In the genomic region with DNA sequence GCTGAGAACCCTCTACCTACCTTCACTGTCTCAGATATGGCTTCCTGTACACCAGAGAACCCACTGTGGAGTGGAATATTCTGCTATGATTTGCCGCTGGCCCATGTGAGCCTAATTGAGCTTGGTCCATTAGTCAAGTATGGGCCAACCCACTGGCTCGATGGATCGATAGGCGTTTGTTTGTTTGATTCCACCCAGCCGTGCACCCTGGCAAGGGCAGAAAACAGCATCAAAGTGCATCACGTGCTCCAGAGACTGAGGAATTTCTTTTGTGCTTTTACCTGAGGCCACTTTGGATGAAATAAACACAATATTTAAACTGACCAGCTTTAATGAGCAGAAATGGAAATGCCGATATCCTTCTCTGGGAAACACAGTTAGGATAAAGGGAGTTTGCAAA, we compare ENCODE assay signal across 1 cellular context.
TF ChIP-seq lines count a peak whose summit lies in the region.

No MANE protein-coding gene starts in this region.

TF ChIP-seq in GM23338, 12 proteins besides CTCF, POLR2A, EP300 and RAD21 (continued from another document):
- TF ChIP-seq, protein P1, sequence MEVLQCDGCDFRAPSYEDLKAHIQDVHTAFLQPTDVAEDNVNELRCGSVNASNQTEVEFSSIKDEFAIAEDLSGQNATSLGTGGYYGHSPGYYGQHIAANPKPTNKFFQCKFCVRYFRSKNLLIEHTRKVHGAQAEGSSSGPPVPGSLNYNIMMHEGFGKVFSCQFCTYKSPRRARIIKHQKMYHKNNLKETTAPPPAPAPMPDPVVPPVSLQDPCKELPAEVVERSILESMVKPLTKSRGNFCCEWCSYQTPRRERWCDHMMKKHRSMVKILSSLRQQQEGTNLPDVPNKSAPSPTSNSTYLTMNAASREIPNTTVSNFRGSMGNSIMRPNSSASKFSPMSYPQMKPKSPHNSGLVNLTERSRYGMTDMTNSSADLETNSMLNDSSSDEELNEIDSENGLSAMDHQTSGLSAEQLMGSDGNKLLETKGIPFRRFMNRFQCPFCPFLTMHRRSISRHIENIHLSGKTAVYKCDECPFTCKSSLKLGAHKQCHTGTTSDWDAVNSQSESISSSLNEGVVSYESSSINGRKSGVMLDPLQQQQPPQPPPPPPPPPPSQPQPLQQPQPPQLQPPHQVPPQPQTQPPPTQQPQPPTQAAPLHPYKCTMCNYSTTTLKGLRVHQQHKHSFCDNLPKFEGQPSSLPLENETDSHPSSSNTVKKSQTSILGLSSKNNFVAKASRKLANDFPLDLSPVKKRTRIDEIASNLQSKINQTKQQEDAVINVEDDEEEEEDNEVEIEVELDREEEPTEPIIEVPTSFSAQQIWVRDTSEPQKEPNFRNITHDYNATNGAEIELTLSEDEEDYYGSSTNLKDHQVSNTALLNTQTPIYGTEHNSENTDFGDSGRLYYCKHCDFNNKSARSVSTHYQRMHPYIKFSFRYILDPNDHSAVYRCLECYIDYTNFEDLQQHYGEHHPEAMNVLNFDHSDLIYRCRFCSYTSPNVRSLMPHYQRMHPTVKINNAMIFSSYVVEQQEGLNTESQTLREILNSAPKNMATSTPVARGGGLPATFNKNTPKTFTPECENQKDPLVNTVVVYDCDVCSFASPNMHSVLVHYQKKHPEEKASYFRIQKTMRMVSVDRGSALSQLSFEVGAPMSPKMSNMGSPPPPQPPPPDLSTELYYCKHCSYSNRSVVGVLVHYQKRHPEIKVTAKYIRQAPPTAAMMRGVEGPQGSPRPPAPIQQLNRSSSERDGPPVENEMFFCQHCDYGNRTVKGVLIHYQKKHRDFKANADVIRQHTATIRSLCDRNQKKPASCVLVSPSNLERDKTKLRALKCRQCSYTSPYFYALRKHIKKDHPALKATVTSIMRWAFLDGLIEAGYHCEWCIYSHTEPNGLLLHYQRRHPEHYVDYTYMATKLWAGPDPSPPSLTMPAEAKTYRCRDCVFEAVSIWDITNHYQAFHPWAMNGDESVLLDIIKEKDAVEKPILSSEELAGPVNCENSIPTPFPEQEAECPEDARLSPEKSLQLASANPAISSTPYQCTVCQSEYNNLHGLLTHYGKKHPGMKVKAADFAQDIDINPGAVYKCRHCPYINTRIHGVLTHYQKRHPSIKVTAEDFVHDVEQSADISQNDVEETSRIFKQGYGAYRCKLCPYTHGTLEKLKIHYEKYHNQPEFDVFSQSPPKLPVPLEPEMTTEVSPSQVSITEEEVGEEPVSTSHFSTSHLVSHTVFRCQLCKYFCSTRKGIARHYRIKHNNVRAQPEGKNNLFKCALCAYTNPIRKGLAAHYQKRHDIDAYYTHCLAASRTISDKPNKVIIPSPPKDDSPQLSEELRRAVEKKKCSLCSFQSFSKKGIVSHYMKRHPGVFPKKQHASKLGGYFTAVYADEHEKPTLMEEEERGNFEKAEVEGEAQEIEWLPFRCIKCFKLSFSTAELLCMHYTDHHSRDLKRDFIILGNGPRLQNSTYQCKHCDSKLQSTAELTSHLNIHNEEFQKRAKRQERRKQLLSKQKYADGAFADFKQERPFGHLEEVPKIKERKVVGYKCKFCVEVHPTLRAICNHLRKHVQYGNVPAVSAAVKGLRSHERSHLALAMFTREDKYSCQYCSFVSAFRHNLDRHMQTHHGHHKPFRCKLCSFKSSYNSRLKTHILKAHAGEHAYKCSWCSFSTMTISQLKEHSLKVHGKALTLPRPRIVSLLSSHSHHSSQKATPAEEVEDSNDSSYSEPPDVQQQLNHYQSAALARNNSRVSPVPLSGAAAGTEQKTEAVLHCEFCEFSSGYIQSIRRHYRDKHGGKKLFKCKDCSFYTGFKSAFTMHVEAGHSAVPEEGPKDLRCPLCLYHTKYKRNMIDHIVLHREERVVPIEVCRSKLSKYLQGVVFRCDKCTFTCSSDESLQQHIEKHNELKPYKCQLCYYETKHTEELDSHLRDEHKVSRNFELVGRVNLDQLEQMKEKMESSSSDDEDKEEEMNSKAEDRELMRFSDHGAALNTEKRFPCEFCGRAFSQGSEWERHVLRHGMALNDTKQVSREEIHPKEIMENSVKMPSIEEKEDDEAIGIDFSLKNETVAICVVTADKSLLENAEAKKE (CRISPR knock-in tag; IDR thresholded peaks at IDR 0.05): no peak
